Comparison of ENCODE assay signal across 8 cellular contexts in the genomic region with DNA sequence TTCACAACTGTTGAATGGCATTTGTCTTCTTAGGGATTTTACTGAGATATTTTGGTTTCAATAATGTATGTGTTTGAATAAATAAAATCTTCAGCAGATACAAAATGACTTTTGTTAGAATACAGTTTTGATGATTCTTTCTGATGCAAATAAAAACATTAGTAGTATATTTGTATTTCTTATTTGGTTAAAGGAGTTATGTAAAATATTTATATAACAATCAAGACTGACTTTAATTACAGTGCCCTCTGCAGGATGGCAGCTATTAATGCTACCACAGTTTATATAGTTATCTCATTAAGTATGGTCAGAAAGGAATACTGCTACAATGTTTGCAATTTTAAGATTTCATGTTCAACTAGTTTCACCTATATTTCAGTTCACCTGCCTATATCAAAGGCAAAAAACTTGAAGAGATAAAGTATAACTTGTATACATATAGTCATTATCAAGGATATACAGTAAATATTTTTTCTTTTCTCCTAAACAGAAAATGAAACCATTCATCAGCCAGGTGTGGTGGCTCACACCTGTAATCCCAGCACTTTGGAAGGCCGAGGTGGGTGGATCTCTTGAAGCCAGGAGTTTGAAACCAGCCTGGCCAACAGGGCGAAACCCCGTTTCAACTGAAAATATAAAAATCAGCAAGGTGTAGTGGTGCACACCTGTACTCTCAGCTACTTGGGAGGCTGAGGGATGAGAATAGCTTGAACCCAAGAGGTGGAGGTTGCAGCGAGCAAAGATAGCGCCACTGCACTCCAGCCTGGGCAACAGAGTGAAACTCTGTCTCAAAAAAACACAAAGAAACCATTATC. TPM values are rescaled to one million over a fixed set of nuclear protein-coding genes. Genes with fewer than 3 reads are reported as not detected.
DNase-seq lines count a peak whose midpoint lies in the region; ATAC-seq and TF ChIP-seq lines count a peak whose summit lies in the region.

No MANE protein-coding gene starts in this region.

- H3K36me3 Mint-ChIP-seq in brain: peaks cover 39% of the 10 kb centered on the region

- no peak overlapping the region for H2BK120ac ChIP-seq in mesenchymal stem cell (ENCODE audit: low read depth, low read length)

- H3K4me3 Mint-ChIP-seq in brain: no peak overlapping the region

- H3K4me1 Mint-ChIP-seq in brain: no peaks in the 10 kb centered on the region

- no peak overlapping the region for H3K27ac Mint-ChIP-seq in brain

- H4K8ac ChIP-seq in mesenchymal stem cell (ENCODE audit: low read length): no peak overlapping the region

- no peak overlapping the region for H2AFZ ChIP-seq in DND-41 (ENCODE audit: low read depth, low read length)
- H2AFZ ChIP-seq in mesenchymal stem cell (ENCODE audit: low read depth, low read length): no peak overlapping the region

- H2BK15ac ChIP-seq in mesenchymal stem cell (ENCODE audit: low read depth, poor library complexity, severe bottlenecking): no peak overlapping the region

- no peak overlapping the region for H3K14ac ChIP-seq in mesenchymal stem cell (ENCODE audit: low read length in 2 of 2)

- H3K4me1 ChIP-seq in DND-41 (ENCODE audit: insufficient read depth, low read length) (no peaks in the 10 kb centered on the region), mesenchymal stem cell (ENCODE audit: control insufficient read depth, insufficient read depth, low read depth, low read length) (peaks cover 1% of the 10 kb centered on the region), sigmoid colon (peaks cover 0 to 5% (median 0%) of the 10 kb centered on the region in 4 donors)

- TF ChIP-seq POLR2A in sigmoid colon (IDR thresholded peaks at IDR 0.05): no peak

- no peak overlapping the region for H3K4ac ChIP-seq in mesenchymal stem cell (ENCODE audit: low read depth in 1 of 2, low read length in 2 of 2)

- peaks cover 10% of the 10 kb centered on the region for H3K79me1 ChIP-seq in mesenchymal stem cell (replicated peaks; ENCODE audit: low read length, poor library complexity, severe bottlenecking)

- H2AK5ac ChIP-seq in mesenchymal stem cell (ENCODE audit: low read length, severe bottlenecking): no peak overlapping the region

- H3K18ac ChIP-seq in mesenchymal stem cell (ENCODE audit: low read depth in 1 of 2, low read length in 2 of 2): no peak overlapping the region

- no peak overlapping the region for H2BK12ac ChIP-seq in mesenchymal stem cell (ENCODE audit: low read length in 2 of 2)

- no peak overlapping the region for H3K23ac ChIP-seq in mesenchymal stem cell (ENCODE audit: low read length in 2 of 2)

- 100% methylated on average over 3 of the region's 5 CpGs for WGBS in mesenchymal stem cell
- WGBS in sigmoid colon, 2 donors: 78 to 85% methylated on average over 5 of the region's 5 CpGs

- H3K9me3 Mint-ChIP-seq in brain: peaks cover 0 to 3% (median 2%) of the 10 kb centered on the region in 5 experiments

- H3K27me3 ChIP-seq in DND-41 (ENCODE audit: insufficient read depth, low read length, poor library complexity) (no peaks in the 10 kb centered on the region), mesenchymal stem cell (ENCODE audit: control insufficient read depth in 1 of 2, insufficient read depth in 1 of 2, low read length in 2 of 2) (no peaks in the 10 kb centered on the region), sigmoid colon (no peaks in the 10 kb centered on the region)

- H3K27ac ChIP-seq in DND-41 (ENCODE audit: low read length) (no peak overlapping the region), mesenchymal stem cell (ENCODE audit: low read length, poor library complexity, severe bottlenecking) (no peak overlapping the region), sigmoid colon (no peak overlapping the region)

- H3K4me3 ChIP-seq in DND-41 (ENCODE audit: low read depth in 1 of 2, low read length in 2 of 2) (no peak overlapping the region), mesenchymal stem cell (ENCODE audit: insufficient read depth in 1 of 2, low read depth in 1 of 2, low read length in 2 of 2) (no peak overlapping the region), sigmoid colon (no peak overlapping the region)

- TF ChIP-seq CTCF in DND-41 (IDR thresholded peaks at IDR 0.05; ENCODE audit: borderline replicate concordance, extremely low read depth, low read length, poor library complexity, severe bottlenecking) (peak; percentile 62), brain (conservative IDR thresholded peaks at IDR 0.05) (peak; percentile 61 to 71), sigmoid colon (IDR thresholded peaks at IDR 0.05) (peak in 2 of 4 experiments; percentile 29 to 50)

- H3K9ac ChIP-seq in DND-41 (ENCODE audit: low read depth, low read length) (no peak overlapping the region), mesenchymal stem cell (ENCODE audit: low read length) (no peak overlapping the region)

- intact Hi-C loops in sigmoid colon (cut with DNase I): no loop called here

- H3K36me3 ChIP-seq in DND-41 (ENCODE audit: insufficient read depth, low read length) (peaks cover 69% of the 10 kb centered on the region), mesenchymal stem cell (ENCODE audit: control insufficient read depth in 1 of 2, insufficient read depth in 2 of 2, low read depth in 1 of 2, low read length in 2 of 2) (peaks cover 10 to 65% of the 10 kb centered on the region in 2 experiments), sigmoid colon (peaks cover 0 to 54% (median 9%) of the 10 kb centered on the region in 4 donors)

- no peaks in the 10 kb centered on the region for H3K79me2 ChIP-seq in DND-41 (ENCODE audit: insufficient read depth, low read length)

- no peak for DNase-seq in DND-41
- DNase-seq in mesenchymal stem cell: peak; percentile 24
- DNase-seq in sigmoid colon: no peak
- no peak for DNase-seq in stimulated activated CD4-positive, alpha-beta T cell treated with anti-CD3 and anti-CD28 coated beads, Interleukin-4, amount 100 ng/mL, for 24 hours

- H3K9me3 ChIP-seq in DND-41 (ENCODE audit: insufficient read depth, low read length, severe bottlenecking): no peaks in the 10 kb centered on the region
- no peaks in the 10 kb centered on the region for H3K9me3 ChIP-seq in mesenchymal stem cell (ENCODE audit: control insufficient read depth, low read length)
- no peaks in the 10 kb centered on the region for H3K9me3 ChIP-seq in sigmoid colon

- peak; percentile 56; the same call in 2 of the 3 replicates for ATAC-seq in DND-41 (ENCODE audit: insufficient read depth, low read depth)
- ATAC-seq in HG03342 (IDR thresholded peaks at IDR 0.05; ENCODE audit: unreplicated experiment): peak; percentile 44
- ATAC-seq in GM21515 (IDR thresholded peaks at IDR 0.05; ENCODE audit: unreplicated experiment): no peak
- no peak for ATAC-seq in HG02678 (IDR thresholded peaks at IDR 0.05; ENCODE audit: unreplicated experiment)

- H3K4me2 ChIP-seq in DND-41 (ENCODE audit: insufficient read depth, low read length) (no peak overlapping the region), mesenchymal stem cell (ENCODE audit: low read length, poor library complexity, severe bottlenecking) (no peak overlapping the region)

- no peak overlapping the region for H4K91ac ChIP-seq in mesenchymal stem cell (ENCODE audit: low read length)

- peaks cover 3% of the 10 kb centered on the region; the same call in 1 of the 2 replicates for H4K20me1 ChIP-seq in DND-41 (ENCODE audit: insufficient read depth, low read length)

- TF ChIP-seq EP300 in sigmoid colon (IDR thresholded peaks at IDR 0.05): no peak

- no peak overlapping the region for H2BK5ac ChIP-seq in mesenchymal stem cell (ENCODE audit: low read depth, low read length, poor library complexity, severe bottlenecking)

- H3K27me3 Mint-ChIP-seq in brain: no peaks in the 10 kb centered on the region

RNA-seq across cellular contexts. Expression of a gene that starts 19.8 kb away (rescaled TPM):
- polyA plus RNA-seq in brain (ENCODE audit: insufficient read depth, low read depth, low replicate concordance) (11.0 TPM), sigmoid colon (10 to 100 TPM; 12.7 to 18.0 (median 16.7) TPM)
- polyA plus RNA-seq in mesenchymal stem cell (2013, experiment 1 of 2): 25.4 TPM
- 28.4 TPM for polyA plus RNA-seq in mesenchymal stem cell (2013, experiment 2 of 2)
- total RNA-seq in sigmoid colon: 10 to 100 TPM; 41.3 to 46.4 (median 43.9) TPM

Comparison
In these comparisons a context has a peak if more than half of its experiments do, and no peak if none do; other contexts are left out.
1. ATAC-seq: peak in DND-41 (single experiment) and HG03342 (single experiment); none in GM21515 (single experiment) and HG02678 (single experiment).